1 cellular context compared by ENCODE assay signal in genomic region chr1:68293122-68293521, GRCh38.
TF ChIP-seq lines count a peak whose summit lies in the region.

No MANE protein-coding gene starts in this region.

TF ChIP-seq in GM23338, 12 proteins besides CTCF, POLR2A, EP300 and RAD21 (continued from another document):
- TF ChIP-seq, protein P1, sequence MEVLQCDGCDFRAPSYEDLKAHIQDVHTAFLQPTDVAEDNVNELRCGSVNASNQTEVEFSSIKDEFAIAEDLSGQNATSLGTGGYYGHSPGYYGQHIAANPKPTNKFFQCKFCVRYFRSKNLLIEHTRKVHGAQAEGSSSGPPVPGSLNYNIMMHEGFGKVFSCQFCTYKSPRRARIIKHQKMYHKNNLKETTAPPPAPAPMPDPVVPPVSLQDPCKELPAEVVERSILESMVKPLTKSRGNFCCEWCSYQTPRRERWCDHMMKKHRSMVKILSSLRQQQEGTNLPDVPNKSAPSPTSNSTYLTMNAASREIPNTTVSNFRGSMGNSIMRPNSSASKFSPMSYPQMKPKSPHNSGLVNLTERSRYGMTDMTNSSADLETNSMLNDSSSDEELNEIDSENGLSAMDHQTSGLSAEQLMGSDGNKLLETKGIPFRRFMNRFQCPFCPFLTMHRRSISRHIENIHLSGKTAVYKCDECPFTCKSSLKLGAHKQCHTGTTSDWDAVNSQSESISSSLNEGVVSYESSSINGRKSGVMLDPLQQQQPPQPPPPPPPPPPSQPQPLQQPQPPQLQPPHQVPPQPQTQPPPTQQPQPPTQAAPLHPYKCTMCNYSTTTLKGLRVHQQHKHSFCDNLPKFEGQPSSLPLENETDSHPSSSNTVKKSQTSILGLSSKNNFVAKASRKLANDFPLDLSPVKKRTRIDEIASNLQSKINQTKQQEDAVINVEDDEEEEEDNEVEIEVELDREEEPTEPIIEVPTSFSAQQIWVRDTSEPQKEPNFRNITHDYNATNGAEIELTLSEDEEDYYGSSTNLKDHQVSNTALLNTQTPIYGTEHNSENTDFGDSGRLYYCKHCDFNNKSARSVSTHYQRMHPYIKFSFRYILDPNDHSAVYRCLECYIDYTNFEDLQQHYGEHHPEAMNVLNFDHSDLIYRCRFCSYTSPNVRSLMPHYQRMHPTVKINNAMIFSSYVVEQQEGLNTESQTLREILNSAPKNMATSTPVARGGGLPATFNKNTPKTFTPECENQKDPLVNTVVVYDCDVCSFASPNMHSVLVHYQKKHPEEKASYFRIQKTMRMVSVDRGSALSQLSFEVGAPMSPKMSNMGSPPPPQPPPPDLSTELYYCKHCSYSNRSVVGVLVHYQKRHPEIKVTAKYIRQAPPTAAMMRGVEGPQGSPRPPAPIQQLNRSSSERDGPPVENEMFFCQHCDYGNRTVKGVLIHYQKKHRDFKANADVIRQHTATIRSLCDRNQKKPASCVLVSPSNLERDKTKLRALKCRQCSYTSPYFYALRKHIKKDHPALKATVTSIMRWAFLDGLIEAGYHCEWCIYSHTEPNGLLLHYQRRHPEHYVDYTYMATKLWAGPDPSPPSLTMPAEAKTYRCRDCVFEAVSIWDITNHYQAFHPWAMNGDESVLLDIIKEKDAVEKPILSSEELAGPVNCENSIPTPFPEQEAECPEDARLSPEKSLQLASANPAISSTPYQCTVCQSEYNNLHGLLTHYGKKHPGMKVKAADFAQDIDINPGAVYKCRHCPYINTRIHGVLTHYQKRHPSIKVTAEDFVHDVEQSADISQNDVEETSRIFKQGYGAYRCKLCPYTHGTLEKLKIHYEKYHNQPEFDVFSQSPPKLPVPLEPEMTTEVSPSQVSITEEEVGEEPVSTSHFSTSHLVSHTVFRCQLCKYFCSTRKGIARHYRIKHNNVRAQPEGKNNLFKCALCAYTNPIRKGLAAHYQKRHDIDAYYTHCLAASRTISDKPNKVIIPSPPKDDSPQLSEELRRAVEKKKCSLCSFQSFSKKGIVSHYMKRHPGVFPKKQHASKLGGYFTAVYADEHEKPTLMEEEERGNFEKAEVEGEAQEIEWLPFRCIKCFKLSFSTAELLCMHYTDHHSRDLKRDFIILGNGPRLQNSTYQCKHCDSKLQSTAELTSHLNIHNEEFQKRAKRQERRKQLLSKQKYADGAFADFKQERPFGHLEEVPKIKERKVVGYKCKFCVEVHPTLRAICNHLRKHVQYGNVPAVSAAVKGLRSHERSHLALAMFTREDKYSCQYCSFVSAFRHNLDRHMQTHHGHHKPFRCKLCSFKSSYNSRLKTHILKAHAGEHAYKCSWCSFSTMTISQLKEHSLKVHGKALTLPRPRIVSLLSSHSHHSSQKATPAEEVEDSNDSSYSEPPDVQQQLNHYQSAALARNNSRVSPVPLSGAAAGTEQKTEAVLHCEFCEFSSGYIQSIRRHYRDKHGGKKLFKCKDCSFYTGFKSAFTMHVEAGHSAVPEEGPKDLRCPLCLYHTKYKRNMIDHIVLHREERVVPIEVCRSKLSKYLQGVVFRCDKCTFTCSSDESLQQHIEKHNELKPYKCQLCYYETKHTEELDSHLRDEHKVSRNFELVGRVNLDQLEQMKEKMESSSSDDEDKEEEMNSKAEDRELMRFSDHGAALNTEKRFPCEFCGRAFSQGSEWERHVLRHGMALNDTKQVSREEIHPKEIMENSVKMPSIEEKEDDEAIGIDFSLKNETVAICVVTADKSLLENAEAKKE (CRISPR knock-in tag; IDR thresholded peaks at IDR 0.05) = no peak
- no peak for TF ChIP-seq EZH2 (IDR thresholded peaks at IDR 0.05; ENCODE audit: low read depth, unreplicated experiment)
- no peak for TF ChIP-seq ZNF331 (CRISPR knock-in tag; IDR thresholded peaks at IDR 0.05; ENCODE audit: low read depth)
- TF ChIP-seq NANOG (IDR thresholded peaks at IDR 0.05; ENCODE audit: borderline replicate concordance) = no peak
- no peak for TF ChIP-seq ZNF114 (CRISPR knock-in tag; IDR thresholded peaks at IDR 0.05)
- TF ChIP-seq STAT1 (IDR thresholded peaks at IDR 0.05; ENCODE audit: unreplicated experiment) = no peak
- TF ChIP-seq JUNB (IDR thresholded peaks at IDR 0.05; ENCODE audit: unreplicated experiment) = no peak
- TF ChIP-seq EZH2phosphoT487 (IDR thresholded peaks at IDR 0.05; ENCODE audit: unreplicated experiment) = no peak
